ENCODE assay signal across 16 cellular contexts in genomic region chr18:56962322-56962721, GRCh38.
A peak's percentile ranks its signal among the peaks of the same experiment; 100 is the strongest.
DNase-seq lines count a peak whose midpoint lies in the region; ATAC-seq lines count a peak whose summit lies in the region.
"Had no signal": no experiment of that assay in that cellular context is flagged by ENCODE, and none has a peak within 500 bp of the region (broad histone marks: within the 10 kb centered on the region; RNA-seq: fewer than 3 reads in every experiment).

No MANE protein-coding gene starts in this region.

- ATAC-seq in left ventricle myocardium superior: no peak
- ATAC-seq: GM23338, Right ventricle myocardium inferior, SK-N-SH treated with all-trans-retinoic acid at 6 μM for 48 hours had no signal

- DNase-seq in DMS153 treated with DMSO at 0.1 percent for 48 hours (lab: John Stamatoyannopoulos, UW; ENCODE audit: unreplicated experiment): peak; percentile 83
- peak; percentile 46 for DNase-seq in NCI-H1092 treated with DMSO at 0.1 percent for 48 hours (lab: John Stamatoyannopoulos, UW)
- DNase-seq in NCI-H69 (lab: John Stamatoyannopoulos, UW): peak; percentile 96
- DNase-seq in stimulated activated CD4-positive, alpha-beta T cell treated with anti-CD3 and anti-CD28 coated beads, Interleukin-1b, Interleukin-23, amount 100 ng/mL, for 48 hours: no peak
- no peak for DNase-seq in left ventricle myocardium superior
- DNase-seq in KG1 (lab: John Stamatoyannopoulos, UW): no peak
- DNase-seq: ACHN; BE2C; CD4-positive, alpha-beta memory T cell; NCI-H1694; NCI-H524 treated with DMSO at 0.1 percent for 48 hours had no signal

- no peaks in the 10 kb centered on the region for H3K27me3 ChIP-seq in endocrine pancreas (ENCODE audit: control insufficient read depth, insufficient read depth, low read length)
- H3K27me3 ChIP-seq: BE2C had no signal

- intact Hi-C loops in left ventricle myocardium superior (cut with micrococcal nuclease): no loop called here

- H3K9ac ChIP-seq in endocrine pancreas (ENCODE audit: control insufficient read depth, insufficient read depth, low read length): no peak overlapping the region
- H3K9ac ChIP-seq: KMS-11 had no signal

- H3K36me3 ChIP-seq in endocrine pancreas (ENCODE audit: control insufficient read depth, insufficient read depth, low read length): no peaks in the 10 kb centered on the region
- H3K36me3 ChIP-seq: BE2C had no signal

- no peaks in the 10 kb centered on the region for H3K9me3 ChIP-seq in endocrine pancreas (ENCODE audit: control insufficient read depth, low read length)
- H3K9me3 ChIP-seq: BE2C had no signal

- peaks cover 16% of the 10 kb centered on the region for H3K4me1 ChIP-seq in endocrine pancreas (ENCODE audit: control insufficient read depth, insufficient read depth, low read length)
- H3K4me1 ChIP-seq: BE2C had no signal

- H3K4me3 ChIP-seq in endocrine pancreas (ENCODE audit: control insufficient read depth, insufficient read depth, low read length): peak overlapping the region; percentile 18
- H3K4me3 ChIP-seq: GM23338 had no signal

Comparison
In these comparisons a context has a peak if more than half of its experiments do, and no peak if none do; other contexts are left out.
1. DNase-seq: peak in DMS153 treated with DMSO at 0.1 percent for 48 hours (single experiment), NCI-H1092 treated with DMSO at 0.1 percent for 48 hours (single experiment) and NCI-H69 (single experiment); none in stimulated activated CD4-positive, alpha-beta T cell treated with anti-CD3 and anti-CD28 coated beads, Interleukin-1b, Interleukin-23, amount 100 ng/mL, for 48 hours (single experiment), left ventricle myocardium superior (single experiment) and KG1 (single experiment).